In the genomic region with DNA sequence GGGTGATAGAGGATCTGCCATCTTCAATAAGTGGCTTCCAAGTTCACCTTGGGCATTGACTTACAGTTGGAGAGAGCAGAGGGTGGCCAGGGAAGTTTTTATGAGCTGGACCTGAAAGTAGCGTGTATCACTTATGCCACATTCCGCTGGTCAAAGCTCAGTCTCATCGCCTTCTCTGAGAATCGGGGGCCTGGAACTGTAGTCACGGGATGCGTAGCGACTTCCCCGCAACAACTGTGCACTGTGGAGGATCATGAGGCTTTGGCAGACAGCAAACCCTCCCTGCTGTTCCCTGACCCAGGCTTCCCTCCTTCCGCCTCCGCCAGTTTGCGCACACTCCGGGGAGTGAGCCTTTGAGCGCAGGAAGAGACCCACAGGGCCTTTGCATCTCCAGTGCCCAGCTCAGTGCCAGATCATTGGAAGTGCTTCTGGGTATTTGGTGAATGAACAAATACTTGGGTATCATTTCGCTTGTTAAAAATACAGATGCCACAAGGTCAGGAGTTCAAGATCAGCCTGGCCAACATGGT, we compare ENCODE assay signal across 25 cellular contexts.
"Had no signal": no experiment of that assay in that cellular context is flagged by ENCODE, and none has a peak within 500 bp of the region (broad histone marks: within the 10 kb centered on the region; RNA-seq: fewer than 3 reads in every experiment).

No MANE protein-coding gene starts in this region.

- H3K79me2 ChIP-seq: parathyroid adenoma had no signal

- H3K4me3 ChIP-seq: coronary artery, left lung, prostate gland, right atrium auricular region, skin epidermis, thyroid gland had no signal

- H2AFZ ChIP-seq: parathyroid adenoma had no signal

- H3K36me3 ChIP-seq: left lung, prostate gland, right atrium auricular region, thyroid gland had no signal

- FAIRE-seq: frontal cortex, keratinocyte had no signal

- H3K4me1 ChIP-seq: parathyroid adenoma, prostate gland had no signal

- H3K27ac ChIP-seq: coronary artery, left lung, parathyroid adenoma, prostate gland, right atrium auricular region, skin epidermis, thyroid gland had no signal

- H3K27ac Mint-ChIP-seq: effector memory CD8-positive, alpha-beta T cell; nephron progenitor cell had no signal

- H3K36me3 Mint-ChIP-seq: immature natural killer cell; naive thymus-derived CD8-positive, alpha-beta T cell had no signal

- H3K9me3 ChIP-seq: left lung, prostate gland, right atrium auricular region, thyroid gland had no signal

- H3K9me3 Mint-ChIP-seq: central memory CD8-positive, alpha-beta T cell; effector memory CD8-positive, alpha-beta T cell; immature natural killer cell; naive thymus-derived CD8-positive, alpha-beta T cell; nephron progenitor cell; stimulated activated naive CD8-positive, alpha-beta T cell treated with anti-CD3 and anti-CD28 coated beads, Interleukin-15, amount 100 ng/mL, for 72 hours had no signal

- H3K27me3 ChIP-seq: right atrium auricular region, thyroid gland had no signal

- H3K9ac ChIP-seq: parathyroid adenoma had no signal

- H3K4me3 Mint-ChIP-seq: central memory CD8-positive, alpha-beta T cell; effector memory CD8-positive, alpha-beta T cell; immature natural killer cell; naive thymus-derived CD8-positive, alpha-beta T cell; nephron progenitor cell; stimulated activated naive CD8-positive, alpha-beta T cell treated with anti-CD3 and anti-CD28 coated beads, Interleukin-15, amount 100 ng/mL, for 72 hours had no signal

- DNase-seq: dermis blood vessel endothelial cell; effector memory CD8-positive, alpha-beta T cell; hypothalamus; immature natural killer cell; mesenchymal stem cell; midbrain; nephron progenitor cell; occipital lobe; stimulated activated CD4-positive, alpha-beta T cell treated with anti-CD3 and anti-CD28 coated beads, Interleukin-15, amount 100 ng/mL, for 24 hours; stimulated activated CD4-positive, alpha-beta T cell treated with anti-CD3 and anti-CD28 coated beads, Interleukin-4, amount 100 ng/mL, for 1 hour; stimulated activated CD8-positive, alpha-beta memory T cell treated with anti-CD3 and anti-CD28 coated beads, Interleukin-4, amount 100 ng/mL, for 48 hours; stimulated activated naive CD4-positive, alpha-beta T cell; stimulated activated naive CD8-positive, alpha-beta T cell treated with anti-CD3 and anti-CD28 coated beads, Interleukin-15, amount 100 ng/mL, for 72 hours; thyroid gland; trophoblast cell had no signal

- ATAC-seq: effector memory CD8-positive, alpha-beta T cell; left lung; naive thymus-derived CD8-positive, alpha-beta T cell; stimulated activated naive CD8-positive, alpha-beta T cell treated with anti-CD3 and anti-CD28 coated beads, Interleukin-15, amount 100 ng/mL, for 72 hours had no signal
